ENCODE assay signal across 22 cellular contexts in the genomic region with DNA sequence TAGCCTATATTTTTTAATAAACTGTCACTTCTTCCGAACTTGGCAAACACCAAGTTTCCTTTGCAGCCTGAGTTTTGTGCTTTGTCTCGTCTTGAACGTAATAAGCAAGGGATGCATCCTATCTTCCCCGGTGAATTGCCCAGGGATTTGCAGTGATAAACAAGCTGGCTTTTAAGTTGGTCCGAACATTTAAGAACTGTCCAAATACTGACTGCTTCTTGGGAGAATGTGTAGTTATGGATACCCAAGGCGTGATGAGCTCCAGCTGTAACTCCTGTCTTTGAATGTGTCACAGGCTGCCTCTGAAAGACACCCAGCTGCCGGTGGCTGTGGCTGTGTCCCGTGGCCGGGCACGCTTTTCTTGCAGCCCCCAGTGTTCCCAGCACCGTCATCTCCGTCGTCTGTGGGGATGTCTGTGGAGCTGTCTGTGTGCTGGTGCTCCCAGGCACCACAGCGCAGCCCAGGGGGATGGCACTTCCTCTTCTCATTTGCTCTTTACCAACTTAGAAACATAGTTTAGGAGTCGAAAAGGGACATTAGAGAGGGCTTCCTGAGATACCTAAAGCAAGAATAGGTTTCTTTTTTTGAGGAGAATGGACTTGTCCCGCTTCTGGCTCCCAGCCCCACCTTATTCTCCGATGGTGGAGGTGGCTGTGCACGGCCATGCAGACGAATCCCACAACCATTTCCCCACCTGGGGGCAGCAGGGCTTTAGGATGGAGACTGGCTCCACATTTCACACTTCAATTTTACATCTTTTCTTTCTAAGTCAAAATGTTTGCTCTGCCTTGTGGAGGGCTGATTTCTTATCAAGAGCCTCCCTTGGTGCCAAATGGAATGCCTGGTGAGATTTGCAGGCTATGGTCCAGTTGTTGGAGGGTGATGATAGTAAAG.
DNase-seq lines count a peak whose midpoint lies in the region; ATAC-seq, FAIRE-seq and TF ChIP-seq lines count a peak whose summit lies in the region.
"Had no signal": no experiment of that assay in that cellular context is flagged by ENCODE, and none has a peak within 500 bp of the region (broad histone marks: within the 10 kb centered on the region; RNA-seq: fewer than 3 reads in every experiment).

No MANE protein-coding gene starts in this region.

- intact Hi-C loops in kidney (cut with DNase I), result no loop called here

- no peak overlapping the region for H3K27ac ChIP-seq in kidney (ENCODE audit: low read depth in 2 of 2, low read length in 2 of 2)
- H3K27ac ChIP-seq: cardiac muscle cell, psoas muscle, transverse colon had no signal

- H3K4me1 ChIP-seq in kidney (ENCODE audit: control insufficient read depth in 1 of 2, insufficient read depth in 1 of 2, low read depth in 1 of 2, low read length in 2 of 2), result no peaks in the 10 kb centered on the region
- H3K4me1 ChIP-seq: psoas muscle, transverse colon had no signal

- no peaks in the 10 kb centered on the region for H3K36me3 ChIP-seq in kidney (ENCODE audit: control insufficient read depth in 1 of 2, insufficient read depth in 2 of 2, low read length in 2 of 2)
- H3K36me3 ChIP-seq: cardiac muscle cell, transverse colon had no signal

- H3K9me3 ChIP-seq in kidney (ENCODE audit: control insufficient read depth in 1 of 2, low read length in 2 of 2), result peaks cover 2 to 6% of the 10 kb centered on the region in 2 donors
- H3K9me3 ChIP-seq: psoas muscle, transverse colon had no signal

- peak; percentile 24 for TF ChIP-seq CTCF in GM13977 (IDR thresholded peaks at IDR 0.05; ENCODE audit: extremely low read depth, insufficient read depth, missing control alignments)
- peak; percentile 41 for TF ChIP-seq CTCF in kidney (IDR thresholded peaks at IDR 0.05; ENCODE audit: borderline replicate concordance, extremely low read depth, insufficient read depth)

- in situ Hi-C loops in ACHN (cut with HindIII; ENCODE audit: low pct_ligation_motif_present, low pct_unique_long_range_greater_than_20kb, low sequenced_read_pairs), result no loop called here
- in situ Hi-C loops in GM13977 (cut with MboI; ENCODE audit: low pct_unique_long_range_greater_than_20kb, low sequenced_read_pairs, unreplicated experiment), result no loop called here

- DNase-seq in ACHN (peak; percentile 8), GM13977 (ENCODE audit: low spot score) (no peak), RKO (ENCODE audit: low spot score) (peak; percentile 12), kidney (no peak), KG1 (lab: John Stamatoyannopoulos, UW) (no peak), activated T-cell treated with anti-CD3 and anti-CD28 coated beads for 4 hours (no peak), NCI-H187 (lab: John Stamatoyannopoulos, UW) (no peak)
- DNase-seq: activated CD8-positive, alpha-beta T cell treated with anti-CD3 and anti-CD28 coated beads, Interleukin-2, amount 10 ng/mL, durations not matched to agents 7 days and 5 days; activated T-cell treated with anti-CD3 and anti-CD28 coated beads, Interleukin-2, amount 50 U/mL, for 48 hours; aorta; EL; Karpas-422; MV-4-11; NCI-H187 treated with DMSO at 0.1 percent for 48 hours; NCI-H226; psoas muscle; T-cell; transverse colon had no signal

- ATAC-seq in HG02642 (IDR thresholded peaks at IDR 0.05; ENCODE audit: poor library complexity, unreplicated experiment), result no peak
- ATAC-seq: activated CD8-positive, alpha-beta T cell treated with anti-CD3 and anti-CD28 coated beads, Interleukin-2, amount 10 ng/mL, durations not matched to agents 7 days and 5 days; psoas muscle; T-cell had no signal

- no peak overlapping the region for H3K4me3 ChIP-seq in kidney (ENCODE audit: low read length in 2 of 2)
- H3K4me3 ChIP-seq: cardiac muscle cell, lung, psoas muscle, transverse colon had no signal

- FAIRE-seq in kidney (lab: Jason Lieb, UNC), result no peak
- FAIRE-seq: keratinocyte had no signal

- no peak overlapping the region for H3K9ac ChIP-seq in kidney (ENCODE audit: low read length in 2 of 2)

Comparison
In these comparisons a context has a peak if more than half of its experiments do, and no peak if none do; other contexts are left out.
1. DNase-seq: peak in ACHN (single experiment) and RKO (single experiment); none in GM13977 (single experiment), kidney (single experiment), KG1 (single experiment), activated T-cell treated with anti-CD3 and anti-CD28 coated beads for 4 hours (single experiment) and NCI-H187 (0 of 2).